1 cellular context compared by ENCODE assay signal in the genomic region with DNA sequence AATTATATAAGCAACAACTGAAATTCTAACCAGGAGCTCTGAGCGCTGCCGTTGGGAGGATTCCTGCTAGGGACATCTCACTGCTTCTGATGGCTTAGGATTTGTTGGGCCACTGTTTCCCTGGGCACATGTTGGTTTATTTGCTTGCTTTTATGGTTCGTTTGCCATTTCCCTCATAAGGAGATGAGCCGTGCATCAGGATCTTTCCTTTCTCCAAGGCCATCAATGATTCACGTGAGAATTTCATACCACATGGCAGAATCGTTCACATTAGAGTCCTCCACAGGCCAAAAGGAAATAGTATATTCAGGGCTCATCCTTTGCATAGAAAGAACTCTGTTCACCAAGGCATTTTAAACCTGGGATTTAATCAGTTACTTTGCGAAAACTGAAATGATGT.
TF ChIP-seq lines count a peak whose summit lies in the region.

No MANE protein-coding gene starts in this region.

TF ChIP-seq in endothelial cell of umbilical vein, 7 proteins besides CTCF, POLR2A, EP300 and RAD21:
- TF ChIP-seq JUN (IDR thresholded peaks at IDR 0.05; ENCODE audit: borderline replicate concordance, insufficient read depth, insufficient read length, low read depth) (no peak), EZH2 (IDR thresholded peaks at IDR 0.05; ENCODE audit: borderline replicate concordance, low read depth, low read length, severe bottlenecking) (no peak), GATA2 (IDR thresholded peaks at IDR 0.05; ENCODE audit: insufficient read depth, insufficient read length, low read depth, low read length) (no peak)
